In the genomic region with DNA sequence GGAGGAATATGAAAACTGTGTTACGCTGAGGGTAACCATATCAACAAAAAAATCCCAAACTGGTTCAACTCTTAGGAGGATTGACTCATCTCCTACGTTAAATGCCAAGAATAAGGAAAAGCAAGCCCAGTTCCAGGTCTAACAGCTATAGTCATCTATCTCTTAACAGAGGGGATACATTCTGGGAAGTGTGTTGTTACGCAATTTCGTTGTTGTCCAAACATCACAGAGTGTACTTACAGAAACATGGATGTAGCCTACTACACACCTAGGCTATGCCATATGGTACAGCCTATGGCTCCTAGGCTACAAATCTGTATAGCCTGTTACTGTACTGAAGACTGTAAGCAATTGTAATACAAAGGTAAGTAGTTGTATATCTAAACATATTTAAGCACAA, we compare ENCODE assay signal across 9 cellular contexts. TPM values are rescaled to one million over a fixed set of nuclear protein-coding genes. Genes with fewer than 3 reads are reported as not detected.
"Had no signal": no experiment of that assay in that cellular context is flagged by ENCODE, and none has a peak within 500 bp of the region (broad histone marks: within the 10 kb centered on the region; RNA-seq: fewer than 3 reads in every experiment).

No MANE protein-coding gene starts in this region.

- ATAC-seq: GM23338, K562 had no signal

- H3K4me3 ChIP-seq: GM23338, K562 had no signal

- H3K4me2 ChIP-seq: GM23338 had no signal

- H2AFZ ChIP-seq: GM23338 had no signal

- FAIRE-seq: H1, H54, HTR-8/SVneo, K562 had no signal

- DNase-seq: H9, HCEC 1CT, KG1 had no signal

RNA-seq across cellular contexts. Expression of a gene that starts 23.2 kb away (rescaled TPM):
- total RNA-seq: GM23338, H1, H9, HT-29, K562 had no signal
- polyA plus RNA-seq: GM23338, K562 had no signal
